In the genomic region with DNA sequence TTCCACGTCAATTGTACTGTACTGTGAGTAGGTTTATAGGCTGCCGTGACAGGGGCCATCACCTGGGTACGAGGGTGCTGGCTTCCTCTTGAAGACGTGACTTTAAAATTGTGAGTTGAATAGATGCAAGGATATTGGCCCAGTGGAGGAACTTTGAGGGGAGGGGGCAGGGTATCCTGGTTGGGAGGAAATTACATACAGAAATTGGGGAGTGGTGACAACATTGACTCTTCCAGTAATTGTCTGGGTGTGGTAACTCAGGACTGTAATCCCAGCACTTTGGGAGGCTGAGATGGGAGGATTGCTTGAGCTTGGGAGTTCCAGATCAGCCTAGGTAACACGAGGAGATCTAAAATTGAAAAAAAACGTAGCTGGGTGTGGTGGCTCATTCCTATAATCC, we compare ENCODE assay signal across 20 cellular contexts. TPM values are rescaled to one million over a fixed set of nuclear protein-coding genes. Genes with fewer than 3 reads are reported as not detected.
A peak's percentile ranks its signal among the peaks of the same experiment; 100 is the strongest.
DNase-seq lines count a peak whose midpoint lies in the region; ATAC-seq, FAIRE-seq and TF ChIP-seq lines count a peak whose summit lies in the region.
"Had no signal": no experiment of that assay in that cellular context is flagged by ENCODE, and none has a peak within 500 bp of the region (broad histone marks: within the 10 kb centered on the region; RNA-seq: fewer than 3 reads in every experiment).

No MANE protein-coding gene starts in this region.

- peak overlapping the region; percentile 73; the same call in 1 of the 2 replicates for H2BK5ac ChIP-seq in H1 (ENCODE audit: low read depth, low read length)

- peak overlapping the region; percentile 55 for H3K18ac ChIP-seq in H1 (ENCODE audit: extremely low read depth, low read length)

- no peaks in the 10 kb centered on the region for H4K20me1 ChIP-seq in GM23338 (replicated peaks; ENCODE audit: insufficient read depth)
- H4K20me1 ChIP-seq in H1 (replicated peaks in 1 of 2; ENCODE audit: control insufficient read depth in 1 of 2, insufficient read depth in 2 of 2, low read length in 2 of 2), result no peaks in the 10 kb centered on the region

- H3K27ac Mint-ChIP-seq in GM23338, result peak overlapping the region; percentile 12; the same call in 1 of the 2 replicates
- peak overlapping the region; percentile 63 for H3K27ac Mint-ChIP-seq in nephron progenitor cell
- H3K27ac Mint-ChIP-seq in activated T-helper 2 cell treated with anti-CD3 and anti-CD28 coated beads, Interferon-gamma antibody, Interleukin-2, Interleukin-4, amounts not matched to agents 10 μg/mL and 5 μg/mL and 100 μg/mL, durations not matched to agents 14 hours and 24 hours and 36 hours, result no peak overlapping the region
- H3K27ac Mint-ChIP-seq: CD14-positive monocyte; CD8-positive, alpha-beta T cell; HFFc6 had no signal

- H3K4ac ChIP-seq in H1 (replicated peaks; ENCODE audit: insufficient read length, low read depth, low read length), result peak overlapping the region; percentile 27

- H3K9me3 ChIP-seq in HUES48 (ENCODE audit: control insufficient read depth, insufficient read depth, low read length), result no peaks in the 10 kb centered on the region
- H3K9me3 ChIP-seq in H1 (ENCODE audit: insufficient read depth in 2 of 2, low read depth in 1 of 2, low read length in 1 of 2), result no peaks in the 10 kb centered on the region; a peak in 1 of 4 replicates

- no peak overlapping the region for H3K4me3 ChIP-seq in GM23338
- H3K4me3 ChIP-seq in HUES48 (ENCODE audit: low read depth, low read length), result no peak overlapping the region
- no peak overlapping the region for H3K4me3 ChIP-seq in H1 (ENCODE audit: extremely low read depth in 1 of 4, insufficient read depth in 2 of 4, low read depth in 3 of 4, low read length in 4 of 4)
- H3K4me3 ChIP-seq: A549 had no signal

- H3K4me2 ChIP-seq in GM23338 (0 out of 2 replicates have a peak overlapping the region, but pooled peaks have one; percentile 61), H1 (ENCODE audit: insufficient read depth in 1 of 2, low read depth in 2 of 2, low read length in 2 of 2) (no peak overlapping the region; a peak in 1 of 4 replicates)
- H3K4me2 ChIP-seq: A549 had no signal

- DNase-seq in GM23338 (ENCODE audit: low spot score) (no peak), H1 (ENCODE audit: low read depth in 1 of 2, low spot score in 2 of 2) (no peak), nephron progenitor cell (no peak), head of caudate nucleus (no peak), D341Med (ENCODE audit: low spot score) (no peak)
- DNase-seq in activated T-helper 2 cell treated with anti-CD3 and anti-CD28 coated beads, Interferon-gamma antibody, Interleukin-2, Interleukin-4, amounts not matched to agents 10 μg/mL and 5 μg/mL and 100 μg/mL, durations not matched to agents 14 hours and 24 hours and 36 hours (ENCODE audit: low spot score), result no peak
- DNase-seq: CD8-positive, alpha-beta T cell; DMS 273 treated with DMSO at 0.1 percent for 48 hours; GOT3; HCEC 1CT; HFFc6; IMR-90; KBM-7 had no signal

- H3K23ac ChIP-seq in H1 (ENCODE audit: insufficient read length), result no peak overlapping the region

- H3K9ac ChIP-seq in HUES48 (ENCODE audit: low read depth, low read length), result peak overlapping the region; percentile 3; the same call in 1 of the 2 replicates
- H3K9ac ChIP-seq in H1 (replicated peaks in 1 of 4; ENCODE audit: extremely low read depth in 1 of 4, low read depth in 3 of 4, low read length in 3 of 4), result no peak overlapping the region

- H3K36me3 Mint-ChIP-seq in GM23338 (ENCODE audit: low read depth) (peaks cover 21% of the 10 kb centered on the region), nephron progenitor cell (ENCODE audit: low read depth) (no peaks in the 10 kb centered on the region)
- no peaks in the 10 kb centered on the region for H3K36me3 Mint-ChIP-seq in activated T-helper 2 cell treated with anti-CD3 and anti-CD28 coated beads, Interferon-gamma antibody, Interleukin-2, Interleukin-4, amounts not matched to agents 10 μg/mL and 5 μg/mL and 100 μg/mL, durations not matched to agents 14 hours and 24 hours and 36 hours (ENCODE audit: low read depth)
- H3K36me3 Mint-ChIP-seq: CD14-positive monocyte; CD8-positive, alpha-beta T cell had no signal

- no peak overlapping the region for H3K14ac ChIP-seq in H1 (ENCODE audit: insufficient read length)

- TF ChIP-seq CTCF in GM23338 (conservative IDR thresholded peaks at IDR 0.05; ENCODE audit: low read depth in 2 of 2) (no peak), H1 (IDR thresholded peaks at IDR 0.05; ENCODE audit: control extremely low read depth in 1 of 3, insufficient read depth in 1 of 3, low read depth in 1 of 3, low read length in 3 of 3) (no peak), nephron progenitor cell (IDR thresholded peaks at IDR 0.05) (no peak)

- no peaks in the 10 kb centered on the region for H3K36me3 ChIP-seq in GM23338 (ENCODE audit: insufficient read depth)
- H3K36me3 ChIP-seq in HUES48 (ENCODE audit: control insufficient read depth, insufficient read depth, low read length), result no peaks in the 10 kb centered on the region
- H3K36me3 ChIP-seq in H1 (ENCODE audit: control insufficient read depth in 2 of 4, insufficient read depth in 4 of 4, low read length in 3 of 4), result no peaks in the 10 kb centered on the region

- H3K79me1 ChIP-seq in H1 (ENCODE audit: low read depth, low read length), result no peaks in the 10 kb centered on the region

- H3F3A ChIP-seq in GM23338 (replicated peaks; ENCODE audit: low read depth), result peaks cover 41% of the 10 kb centered on the region

- H3K4me1 ChIP-seq in GM23338 (ENCODE audit: insufficient read depth) (peaks cover 39% of the 10 kb centered on the region), HUES48 (ENCODE audit: control insufficient read depth, insufficient read depth, low read length) (peaks cover 27% of the 10 kb centered on the region), H1 (replicated peaks in 1 of 4; ENCODE audit: control insufficient read depth in 3 of 4, insufficient read depth in 4 of 4, low read length in 3 of 4) (peaks cover 2 to 24% (median 15%) of the 10 kb centered on the region in 4 experiments)
- H3K4me1 ChIP-seq: A549 had no signal

- CTCF ChIA-PET in H1 (lab: Charles Lee; ENCODE audit: partially characterized antibody), result interaction anchor here (1.0 to 6.2 kb wide), 7 partner anchors 10 to 131 kb away, joined by 3 to 52 read pairs (median 4); no protein-coding TSS in a partner anchor

- H2BK120ac ChIP-seq in H1 (replicated peaks; ENCODE audit: low read depth, low read length), result peak overlapping the region; percentile 21

- TF ChIP-seq RAD21 in H1 (IDR thresholded peaks at IDR 0.05 in 1 of 2, conservative IDR thresholded peaks at IDR 0.05 in 1 of 2; ENCODE audit: low read depth in 2 of 2, low read length in 2 of 2), result no peak

- H3K4me1 Mint-ChIP-seq in GM23338 (peaks cover 36% of the 10 kb centered on the region), nephron progenitor cell (peaks cover 14% of the 10 kb centered on the region)
- no peaks in the 10 kb centered on the region for H3K4me1 Mint-ChIP-seq in activated T-helper 2 cell treated with anti-CD3 and anti-CD28 coated beads, Interferon-gamma antibody, Interleukin-2, Interleukin-4, amounts not matched to agents 10 μg/mL and 5 μg/mL and 100 μg/mL, durations not matched to agents 14 hours and 24 hours and 36 hours (ENCODE audit: low read depth)
- H3K4me1 Mint-ChIP-seq: CD14-positive monocyte had no signal

- H4K5ac ChIP-seq in H1 (ENCODE audit: insufficient read length, low read depth, low read length), result peak overlapping the region; percentile 19

- H3K27me3 Mint-ChIP-seq in GM23338 (ENCODE audit: insufficient read depth, low read depth, poor library complexity) (peaks cover 9% of the 10 kb centered on the region), nephron progenitor cell (ENCODE audit: low read depth, poor library complexity) (no peaks in the 10 kb centered on the region)
- no peaks in the 10 kb centered on the region for H3K27me3 Mint-ChIP-seq in activated T-helper 2 cell treated with anti-CD3 and anti-CD28 coated beads, Interferon-gamma antibody, Interleukin-2, Interleukin-4, amounts not matched to agents 10 μg/mL and 5 μg/mL and 100 μg/mL, durations not matched to agents 14 hours and 24 hours and 36 hours (ENCODE audit: low read depth)

- intact Hi-C loops in activated T-helper 2 cell treated with anti-CD3 and anti-CD28 coated beads, Interferon-gamma antibody, Interleukin-2, Interleukin-4, amounts not matched to agents 10 μg/mL and 5 μg/mL and 100 μg/mL, durations not matched to agents 14 hours and 24 hours and 36 hours (cut with micrococcal nuclease), result no loop called here
- intact Hi-C loops in head of caudate nucleus (cut with DNase I), result no loop called here

- H3K79me2 ChIP-seq in GM23338 (replicated peaks; ENCODE audit: insufficient read depth), result no peaks in the 10 kb centered on the region
- H3K79me2 ChIP-seq in H1 (ENCODE audit: control insufficient read depth in 1 of 2, insufficient read depth in 2 of 2, low read length in 2 of 2), result no peaks in the 10 kb centered on the region

- no peak overlapping the region for H4K8ac ChIP-seq in H1 (ENCODE audit: extremely low read depth, insufficient read depth, low read length)

- peak overlapping the region; percentile 18 for H2AK5ac ChIP-seq in H1 (ENCODE audit: low read depth, low read length)

- H2BK15ac ChIP-seq in H1 (ENCODE audit: low read length), result no peak overlapping the region

- peak overlapping the region; percentile 4 for H4K91ac ChIP-seq in H1 (replicated peaks; ENCODE audit: insufficient read length, low read length)

- H3K56ac ChIP-seq in H1 (replicated peaks; ENCODE audit: insufficient read length, low read depth, low read length), result no peak overlapping the region

- POLR2A ChIA-PET in H1 (lab: Charles Lee; ENCODE audit: partially characterized antibody), result no interaction called here

- H3K27ac ChIP-seq in GM23338 (ENCODE audit: low read depth) (no peak overlapping the region; the same call in 1 of the 2 replicates), HUES48 (ENCODE audit: low read depth, low read length) (peak overlapping the region; percentile 76), H1 (ENCODE audit: low read depth, low read length) (no peak overlapping the region)
- H3K27ac ChIP-seq: A549 had no signal

- H3K4me3 Mint-ChIP-seq in GM23338 (no peak overlapping the region), nephron progenitor cell (no peak overlapping the region)
- H3K4me3 Mint-ChIP-seq in activated T-helper 2 cell treated with anti-CD3 and anti-CD28 coated beads, Interferon-gamma antibody, Interleukin-2, Interleukin-4, amounts not matched to agents 10 μg/mL and 5 μg/mL and 100 μg/mL, durations not matched to agents 14 hours and 24 hours and 36 hours (ENCODE audit: low read depth), result no peak overlapping the region
- H3K4me3 Mint-ChIP-seq: CD14-positive monocyte; CD8-positive, alpha-beta T cell; HFFc6 had no signal

- no peak for ATAC-seq in GM23338
- ATAC-seq: A549; CD8-positive, alpha-beta T cell had no signal

- H2BK12ac ChIP-seq in H1 (ENCODE audit: low read depth, low read length), result peak overlapping the region; percentile 41; the same call in 1 of the 2 replicates

- no peaks in the 10 kb centered on the region for H3K9me2 ChIP-seq in GM23338 (ENCODE audit: insufficient read depth)

- TF ChIP-seq POLR2A in H1 (IDR thresholded peaks at IDR 0.05; ENCODE audit: control extremely low read depth in 1 of 2, low read depth in 2 of 2, low read length in 2 of 2), result no peak

- no peaks in the 10 kb centered on the region for H3K23me2 ChIP-seq in H1 (ENCODE audit: low read depth, low read length)

- H2AFZ ChIP-seq in GM23338 (no peak overlapping the region), H1 (ENCODE audit: low read length) (no peak overlapping the region)

- FAIRE-seq in H1 (lab: Jason Lieb, UNC), result no peak
- FAIRE-seq: A549 had no signal

- WGBS in H1 (ENCODE audit: extremely low coverage in 1 of 2, insufficient coverage in 1 of 2, insufficient read length in 1 of 2, insufficient replicate concordance in 2 of 2, low coverage in 1 of 2, low lambda C conversion rate in 2 of 2, missing lambda C conversion rate in 1 of 2), 2 experiments, result 71% methylated on average over 6 of the region's 6 CpGs; no CpG with 5 or more reads in 1 of the 2 experiments

- H3K9me3 Mint-ChIP-seq in GM23338 (peaks cover 19% of the 10 kb centered on the region), nephron progenitor cell (peaks cover 24% of the 10 kb centered on the region)
- H3K9me3 Mint-ChIP-seq in activated T-helper 2 cell treated with anti-CD3 and anti-CD28 coated beads, Interferon-gamma antibody, Interleukin-2, Interleukin-4, amounts not matched to agents 10 μg/mL and 5 μg/mL and 100 μg/mL, durations not matched to agents 14 hours and 24 hours and 36 hours, result peaks cover 31% of the 10 kb centered on the region

- no peak for TF ChIP-seq EP300 in H1 (IDR thresholded peaks at IDR 0.05; ENCODE audit: borderline replicate concordance in 1 of 2, low read depth in 2 of 2, low read length in 2 of 2)

- H3K27me3 ChIP-seq in GM23338 (ENCODE audit: insufficient read depth) (no peaks in the 10 kb centered on the region), HUES48 (ENCODE audit: control insufficient read depth, insufficient read depth, low read length) (no peaks in the 10 kb centered on the region), H1 (replicated peaks in 1 of 4; ENCODE audit: control insufficient read depth in 3 of 4, extremely low read depth in 1 of 4, insufficient read depth in 3 of 4, low read length in 3 of 4) (no peaks in the 10 kb centered on the region)

- H2BK20ac ChIP-seq in H1 (ENCODE audit: low read length), result peak overlapping the region; percentile 28

RNA-seq across cellular contexts. Expression of gene DPRX, which starts 30.4 kb away (rescaled TPM):
- not detected in 2 replicates for total RNA-seq in GM23338 (2014; rRNA removed; shearing (Covaris generic))
- polyA plus RNA-seq in GM23338 (2016; fragmentation: Nextera tagmentation; extraction: Ambion mirVana), result not detected in 2 replicates
- not detected in 2 replicates for total RNA-seq in H1 (2021; fragmentation: NEBNext Ultra II Directional; extraction: Animal tissue kit (Norgen Biotek cat#: 25700))
- not detected in 2 replicates for polyA plus RNA-seq in H1 (2011; rRNA removed)
- not detected for polyA plus RNA-seq in H1 (2011; cell fraction: cytosol; rRNA removed)
- not detected for polyA plus RNA-seq in H1 (2011; cell fraction: nucleus; rRNA removed)
- not detected in 4 replicates for polyA plus RNA-seq in H1 (2012, experiment 1 of 2)
- not detected for polyA plus RNA-seq in H1 (2012, experiment 2 of 2)
- polyA plus RNA-seq in H1 (2013, experiment 1 of 2), result 0.10 TPM
- not detected for polyA plus RNA-seq in H1 (2013, experiment 2 of 2)
- polyA minus RNA-seq in H1 (2011; rRNA and poly(A)+ RNA removed), result not detected in 2 replicates
- polyA minus RNA-seq in H1 (2011; cell fraction: cytosol; rRNA and poly(A)+ RNA removed), result not detected
- polyA minus RNA-seq in H1 (2011; cell fraction: nucleus; rRNA and poly(A)+ RNA removed), result not detected
- not detected in 2 replicates for total RNA-seq in activated T-helper 2 cell treated with anti-CD3 and anti-CD28 coated beads, Interferon-gamma antibody, Interleukin-2, Interleukin-4, amounts not matched to agents 10 μg/mL and 5 μg/mL and 100 μg/mL, durations not matched to agents 14 hours and 24 hours and 36 hours
- total RNA-seq: CD8-positive, alpha-beta T cell; Daoy; HFFc6; HT1080; IMR-90 had no signal
- polyA plus RNA-seq: A549, AG04450, BJ, CD14-positive monocyte, IMR-90 had no signal
